Comparison of ENCODE assay signal across 15 cellular contexts in the genomic region with DNA sequence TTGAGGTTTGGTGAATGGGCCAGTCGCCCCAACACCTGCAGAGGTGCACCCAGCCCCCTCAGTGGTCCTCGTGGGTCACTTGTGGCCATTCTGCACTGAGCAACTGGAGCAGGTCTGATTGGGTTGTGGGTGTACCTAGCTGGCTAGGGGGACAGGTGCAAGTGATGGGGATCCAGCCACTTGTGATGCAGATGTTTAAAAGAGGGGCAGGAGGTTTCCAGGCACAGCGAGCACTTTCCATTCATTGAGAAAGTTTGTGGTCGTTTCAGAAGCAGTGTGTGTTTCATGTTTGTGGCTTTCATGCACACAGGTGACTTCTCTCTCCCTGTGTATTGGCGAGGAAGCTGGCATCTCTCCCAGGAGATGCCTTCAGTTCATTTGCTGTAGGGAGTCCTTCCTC.
DNase-seq lines count a peak whose midpoint lies in the region; ATAC-seq and TF ChIP-seq lines count a peak whose summit lies in the region.
"Had no signal": no experiment of that assay in that cellular context is flagged by ENCODE, and none has a peak within 500 bp of the region (broad histone marks: within the 10 kb centered on the region; RNA-seq: fewer than 3 reads in every experiment).

No MANE protein-coding gene starts in this region.

- ATAC-seq in HG03108 (IDR thresholded peaks at IDR 0.05; ENCODE audit: unreplicated experiment): peak; percentile 36
- peak; percentile 72 for ATAC-seq in activated naive CD8-positive, alpha-beta T cell treated with anti-CD3 and anti-CD28 coated beads, Interleukin-2, amount 50 U/mL, for 24 hours
- ATAC-seq in stimulated activated memory B cell treated with anti-CD40 and anti-IgM and Interleukin-4, amounts not matched to agents 10 μg/mL and 1 μg/mL and 100 μg/mL, for 72 hours: no peak
- ATAC-seq in HG03196 (IDR thresholded peaks at IDR 0.05; ENCODE audit: unreplicated experiment): no peak
- ATAC-seq: gastrocnemius medialis, psoas muscle had no signal

- in situ Hi-C loops in GM13977 (cut with MboI; ENCODE audit: low pct_unique_long_range_greater_than_20kb, low sequenced_read_pairs, unreplicated experiment): loop anchor here (25.0 kb wide), 1 partner anchor 318 kb away; the partner anchor contains the start of gene MEF2B

- no peak for TF ChIP-seq CTCF in GM13977 (IDR thresholded peaks at IDR 0.05; ENCODE audit: extremely low read depth, insufficient read depth, missing control alignments)

- H3K27me3 Mint-ChIP-seq in activated T-cell treated with anti-CD3 and anti-CD28 coated beads, Interleukin-2, amount 50 U/mL, for 24 hours: no peaks in the 10 kb centered on the region
- H3K27me3 Mint-ChIP-seq in activated naive CD8-positive, alpha-beta T cell treated with anti-CD3 and anti-CD28 coated beads, Interleukin-2, amount 50 U/mL, for 24 hours: no peaks in the 10 kb centered on the region
- H3K27me3 Mint-ChIP-seq in stimulated activated memory B cell treated with anti-CD40 and anti-IgM and Interleukin-4, amounts not matched to agents 10 μg/mL and 1 μg/mL and 100 μg/mL, for 72 hours: no peaks in the 10 kb centered on the region

- H3K4me1 Mint-ChIP-seq in activated T-cell treated with anti-CD3 and anti-CD28 coated beads, Interleukin-2, amount 50 U/mL, for 24 hours (ENCODE audit: low read depth): peaks cover 81% of the 10 kb centered on the region
- H3K4me1 Mint-ChIP-seq in activated naive CD8-positive, alpha-beta T cell treated with anti-CD3 and anti-CD28 coated beads, Interleukin-2, amount 50 U/mL, for 24 hours: peaks cover 68% of the 10 kb centered on the region
- peaks cover 72% of the 10 kb centered on the region for H3K4me1 Mint-ChIP-seq in stimulated activated memory B cell treated with anti-CD40 and anti-IgM and Interleukin-4, amounts not matched to agents 10 μg/mL and 1 μg/mL and 100 μg/mL, for 72 hours

- H3K36me3 Mint-ChIP-seq in activated T-cell treated with anti-CD3 and anti-CD28 coated beads, Interleukin-2, amount 50 U/mL, for 24 hours (ENCODE audit: low read depth): peaks cover 83% of the 10 kb centered on the region
- H3K36me3 Mint-ChIP-seq in activated naive CD8-positive, alpha-beta T cell treated with anti-CD3 and anti-CD28 coated beads, Interleukin-2, amount 50 U/mL, for 24 hours (ENCODE audit: low read depth): peaks cover 16% of the 10 kb centered on the region
- H3K36me3 Mint-ChIP-seq in stimulated activated memory B cell treated with anti-CD40 and anti-IgM and Interleukin-4, amounts not matched to agents 10 μg/mL and 1 μg/mL and 100 μg/mL, for 72 hours: peaks cover 26% of the 10 kb centered on the region

- DNase-seq in activated T-cell treated with anti-CD3 and anti-CD28 coated beads, Interleukin-2, amount 50 U/mL, for 24 hours: no peak
- DNase-seq in activated T-cell treated with anti-CD3 and anti-CD28 coated beads for 4 hours (no peak), GM13977 (ENCODE audit: low spot score) (no peak), retina (no peak)
- DNase-seq in activated naive CD8-positive, alpha-beta T cell treated with anti-CD3 and anti-CD28 coated beads, Interleukin-2, amount 50 U/mL, for 24 hours: no peak
- DNase-seq: caudate nucleus, gastrocnemius medialis, MG63, NCI-H2081, SIG-M5, upper lobe of left lung had no signal

- H3K27ac Mint-ChIP-seq in activated T-cell treated with anti-CD3 and anti-CD28 coated beads, Interleukin-2, amount 50 U/mL, for 24 hours: peak overlapping the region; percentile 74
- peak overlapping the region; percentile 56 for H3K27ac Mint-ChIP-seq in activated naive CD8-positive, alpha-beta T cell treated with anti-CD3 and anti-CD28 coated beads, Interleukin-2, amount 50 U/mL, for 24 hours
- H3K27ac Mint-ChIP-seq in stimulated activated memory B cell treated with anti-CD40 and anti-IgM and Interleukin-4, amounts not matched to agents 10 μg/mL and 1 μg/mL and 100 μg/mL, for 72 hours: peak overlapping the region; percentile 69

- H3K9me3 Mint-ChIP-seq in activated T-cell treated with anti-CD3 and anti-CD28 coated beads, Interleukin-2, amount 50 U/mL, for 24 hours: no peaks in the 10 kb centered on the region
- no peaks in the 10 kb centered on the region for H3K9me3 Mint-ChIP-seq in activated naive CD8-positive, alpha-beta T cell treated with anti-CD3 and anti-CD28 coated beads, Interleukin-2, amount 50 U/mL, for 24 hours
- H3K9me3 Mint-ChIP-seq in stimulated activated memory B cell treated with anti-CD40 and anti-IgM and Interleukin-4, amounts not matched to agents 10 μg/mL and 1 μg/mL and 100 μg/mL, for 72 hours: no peaks in the 10 kb centered on the region

- H3K4me3 Mint-ChIP-seq in activated T-cell treated with anti-CD3 and anti-CD28 coated beads, Interleukin-2, amount 50 U/mL, for 24 hours: no peak overlapping the region
- no peak overlapping the region for H3K4me3 Mint-ChIP-seq in activated naive CD8-positive, alpha-beta T cell treated with anti-CD3 and anti-CD28 coated beads, Interleukin-2, amount 50 U/mL, for 24 hours
- no peak overlapping the region for H3K4me3 Mint-ChIP-seq in stimulated activated memory B cell treated with anti-CD40 and anti-IgM and Interleukin-4, amounts not matched to agents 10 μg/mL and 1 μg/mL and 100 μg/mL, for 72 hours

Comparison
In these comparisons a context has a peak if more than half of its experiments do, and no peak if none do; other contexts are left out.
1. ATAC-seq: peak in HG03108 (single experiment) and activated naive CD8-positive, alpha-beta T cell treated with anti-CD3 and anti-CD28 coated beads, Interleukin-2, amount 50 U/mL, for 24 hours (single experiment); none in stimulated activated memory B cell treated with anti-CD40 and anti-IgM and Interleukin-4, amounts not matched to agents 10 μg/mL and 1 μg/mL and 100 μg/mL, for 72 hours (single experiment) and HG03196 (single experiment).
2. Peak in every context shown above with its lines, with median percentiles within 50 percentile points of each other: H3K27ac Mint-ChIP-seq.